Comparison of ENCODE assay signal across 1 cellular context in genomic region chrX:65241059-65241721, GRCh38.
TF ChIP-seq lines count a peak whose summit lies in the region.

No MANE protein-coding gene starts in this region.

TF ChIP-seq in HepG2, 621 proteins besides CTCF, POLR2A, EP300 and RAD21 (continued from another document):
- TF ChIP-seq ARID3A (IDR thresholded peaks at IDR 0.05; ENCODE audit: low read depth, low read length) (no peak), MYC (CRISPR knock-in tag; IDR thresholded peaks at IDR 0.05; ENCODE audit: borderline replicate concordance) (no peak; the same call in 1 of the 2 replicates), NR2F2 (IDR thresholded peaks at IDR 0.05; ENCODE audit: borderline replicate concordance, low read depth) (no peak), SP5 (CRISPR knock-in tag; IDR thresholded peaks at IDR 0.05; ENCODE audit: borderline replicate concordance, low read depth) (peak; percentile 46; the same call in 1 of the 2 replicates)
